Comparison of ENCODE assay signal across 1 cellular context in the genomic region with DNA sequence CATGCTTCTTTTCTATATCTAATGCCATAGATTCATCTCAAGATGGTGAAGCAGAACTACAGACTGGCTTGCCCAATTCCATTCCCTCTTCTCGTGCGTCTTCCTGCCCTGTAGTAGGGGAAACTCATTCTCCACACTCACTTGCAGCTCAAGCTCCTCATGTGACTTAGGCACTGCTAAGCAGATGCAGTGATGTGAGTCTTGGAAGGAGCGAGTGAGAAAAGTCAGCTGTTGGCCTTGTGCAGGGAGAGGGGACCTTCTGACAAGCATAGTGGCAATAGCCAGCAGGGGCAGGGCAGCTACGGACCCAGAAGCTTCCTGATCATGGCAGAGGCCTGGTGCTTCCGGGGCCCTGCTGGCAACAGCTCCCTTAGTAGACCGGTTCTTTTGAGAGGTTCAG.
TF ChIP-seq lines count a peak whose summit lies in the region.

No MANE protein-coding gene starts in this region.

TF ChIP-seq in GM23338, 12 proteins besides CTCF, POLR2A, EP300 and RAD21 (continued from another document):
- TF ChIP-seq REST (IDR thresholded peaks at IDR 0.05; ENCODE audit: unreplicated experiment) = no peak
- no peak for TF ChIP-seq ZNF331 (CRISPR knock-in tag; IDR thresholded peaks at IDR 0.05; ENCODE audit: low read depth)
- no peak for TF ChIP-seq CREB1 (CRISPR knock-in tag; IDR thresholded peaks at IDR 0.05; ENCODE audit: low read depth)
- TF ChIP-seq EZH2 (IDR thresholded peaks at IDR 0.05; ENCODE audit: low read depth, unreplicated experiment) = no peak
- no peak for TF ChIP-seq EZH2phosphoT487 (IDR thresholded peaks at IDR 0.05; ENCODE audit: unreplicated experiment)
- TF ChIP-seq ETS1 (IDR thresholded peaks at IDR 0.05) = no peak
- no peak for TF ChIP-seq STAT1 (IDR thresholded peaks at IDR 0.05; ENCODE audit: unreplicated experiment)
TF ChIP-seq in GM23338: peak in this region for 0.
